Comparison of ENCODE assay signal across 24 cellular contexts in genomic region chr1:77084457-77084856, GRCh38.
"Had no signal": no experiment of that assay in that cellular context is flagged by ENCODE, and none has a peak within 500 bp of the region (broad histone marks: within the 10 kb centered on the region; RNA-seq: fewer than 3 reads in every experiment).

No MANE protein-coding gene starts in this region.

- H3K27me3 ChIP-seq: gastroesophageal sphincter, heart left ventricle, hepatocyte, neural progenitor cell, stomach, tibial artery had no signal

- H3K27me3 Mint-ChIP-seq: memory B cell; naive thymus-derived CD4-positive, alpha-beta T cell; progenitor cell of endocrine pancreas; type B pancreatic cell had no signal

- H2AFZ ChIP-seq: hepatocyte, neural progenitor cell, parathyroid adenoma had no signal

- H3K36me3 ChIP-seq: heart left ventricle, neural progenitor cell, stomach had no signal

- H3K36me3 Mint-ChIP-seq: stimulated activated effector memory CD8-positive, alpha-beta T cell treated with anti-CD3 and anti-CD28 coated beads, Interleukin-12 subunit alpha, Interleukin-12 subunit beta, amount 100 ng/mL, for 72 hours; type B pancreatic cell had no signal

- H3K4me2 ChIP-seq: hepatocyte, neural progenitor cell had no signal

- H3K4me1 ChIP-seq: gastroesophageal sphincter, parathyroid adenoma, stomach, tibial artery had no signal

- H3K4me1 Mint-ChIP-seq: memory B cell; mesothelial cell of epicardium; naive thymus-derived CD4-positive, alpha-beta T cell; stimulated activated effector memory CD8-positive, alpha-beta T cell treated with anti-CD3 and anti-CD28 coated beads, Interleukin-12 subunit alpha, Interleukin-12 subunit beta, amount 100 ng/mL, for 72 hours had no signal

- H3K4me3 ChIP-seq: gastroesophageal sphincter, heart left ventricle, hepatocyte, lung, neural progenitor cell, stomach, tibial artery had no signal

- H3K9me3 ChIP-seq: gastroesophageal sphincter, heart left ventricle, stomach, tibial artery had no signal

- H3K79me2 ChIP-seq: hepatocyte, parathyroid adenoma had no signal

- H3K27ac ChIP-seq: epithelial cell of prostate, gastroesophageal sphincter, heart left ventricle, hepatocyte, neural progenitor cell, parathyroid adenoma, stomach, tibial artery had no signal

- H3K4me3 Mint-ChIP-seq: memory B cell; mesothelial cell of epicardium; naive thymus-derived CD4-positive, alpha-beta T cell; nephron; neural progenitor cell; stimulated activated effector memory CD8-positive, alpha-beta T cell treated with anti-CD3 and anti-CD28 coated beads, Interleukin-12 subunit alpha, Interleukin-12 subunit beta, amount 100 ng/mL, for 72 hours; type B pancreatic cell had no signal

- H3K27ac Mint-ChIP-seq: memory B cell; mesothelial cell of epicardium; naive thymus-derived CD4-positive, alpha-beta T cell; nephron; neural progenitor cell; progenitor cell of endocrine pancreas; stimulated activated effector memory CD8-positive, alpha-beta T cell treated with anti-CD3 and anti-CD28 coated beads, Interleukin-12 subunit alpha, Interleukin-12 subunit beta, amount 100 ng/mL, for 72 hours; type B pancreatic cell had no signal

- ATAC-seq: esophagus mucosa; gastroesophageal sphincter; heart left ventricle; naive thymus-derived CD4-positive, alpha-beta T cell; sciatic nerve; stimulated activated effector memory CD8-positive, alpha-beta T cell treated with anti-CD3 and anti-CD28 coated beads, Interleukin-12 subunit alpha, Interleukin-12 subunit beta, amount 100 ng/mL, for 72 hours had no signal

- DNase-seq: cortex of kidney; foreskin fibroblast; heart left ventricle; kidney; naive thymus-derived CD4-positive, alpha-beta T cell; stimulated activated CD4-positive, alpha-beta T cell treated with anti-CD3 and anti-CD28 coated beads, Interleukin-2, amount 100 ng/mL, for 24 hours; stimulated activated CD4-positive, alpha-beta T cell treated with anti-CD3 and anti-CD28 coated beads, Interleukin-4, amount 100 ng/mL, for 24 hours; stimulated activated naive CD4-positive, alpha-beta T cell treated with Interleukin-2 at 50 U/mL for 16 hours; stomach; tibial artery had no signal

- H3K9ac ChIP-seq: neural progenitor cell, parathyroid adenoma had no signal

- H3K9me3 Mint-ChIP-seq: memory B cell; mesothelial cell of epicardium; nephron; neural progenitor cell; stimulated activated effector memory CD8-positive, alpha-beta T cell treated with anti-CD3 and anti-CD28 coated beads, Interleukin-12 subunit alpha, Interleukin-12 subunit beta, amount 100 ng/mL, for 72 hours; type B pancreatic cell had no signal
